Comparison of ENCODE assay signal across 12 cellular contexts in genomic region chr20:52291109-52291508, GRCh38.
"Had no signal": no experiment of that assay in that cellular context is flagged by ENCODE, and none has a peak within 500 bp of the region (broad histone marks: within the 10 kb centered on the region; RNA-seq: fewer than 3 reads in every experiment).

No MANE protein-coding gene starts in this region.

- H3K27me3 ChIP-seq: testis had no signal

- H3K27me3 Mint-ChIP-seq: activated CD8-positive, alpha-beta T cell treated with anti-CD3 and anti-CD28 coated beads for 36 hours; naive thymus-derived CD4-positive, alpha-beta T cell; stimulated activated naive CD8-positive, alpha-beta T cell treated with anti-CD3 and anti-CD28 coated beads, Interleukin-15, amount 100 ng/mL, for 72 hours had no signal

- H3K4me3 ChIP-seq: lower lobe of right lung, testis had no signal

- DNase-seq: activated CD8-positive, alpha-beta memory T cell treated with anti-CD3 and anti-CD28 coated beads, Interleukin-2, amount 50 U/mL, for 48 hours; activated CD8-positive, alpha-beta T cell treated with anti-CD3 and anti-CD28 coated beads for 36 hours; activated naive CD4-positive, alpha-beta T cell treated with anti-CD3 and anti-CD28 coated beads for 36 hours; central memory CD4-positive, alpha-beta T cell; lower lobe of right lung; naive thymus-derived CD4-positive, alpha-beta T cell; stimulated activated CD4-positive, alpha-beta T cell treated with anti-CD3 and anti-CD28 coated beads, Interleukin-4, amount 100 ng/mL, for 1 hour; stimulated activated CD8-positive, alpha-beta memory T cell treated with anti-CD3 and anti-CD28 coated beads, Interleukin-4, amount 100 ng/mL, for 48 hours; stimulated activated naive CD8-positive, alpha-beta T cell treated with anti-CD3 and anti-CD28 coated beads, Interleukin-15, amount 100 ng/mL, for 72 hours; testis had no signal

- H3K4me1 ChIP-seq: lower lobe of right lung, testis had no signal

- H3K27ac Mint-ChIP-seq: activated CD8-positive, alpha-beta T cell treated with anti-CD3 and anti-CD28 coated beads for 36 hours; activated naive CD4-positive, alpha-beta T cell treated with anti-CD3 and anti-CD28 coated beads for 36 hours; activated T-helper 1 cell treated with anti-CD3 and anti-CD28 coated beads, Interleukin-12 subunit alpha, Interleukin-12 subunit beta, Interleukin-2, Interleukin-4 antibody, amounts not matched to agents 30 ng/mL and 10 ng/mL and 1 ng/mL, durations not matched to agents 14 hours and 24 hours and 36 hours had no signal

- H3K9me3 ChIP-seq: lower lobe of right lung, testis had no signal

- H3K27ac ChIP-seq: lower lobe of right lung, testis, VCaP had no signal

- ATAC-seq: activated CD8-positive, alpha-beta T cell treated with anti-CD3 and anti-CD28 coated beads for 36 hours; lower lobe of right lung; naive thymus-derived CD4-positive, alpha-beta T cell; stimulated activated naive CD8-positive, alpha-beta T cell treated with anti-CD3 and anti-CD28 coated beads, Interleukin-15, amount 100 ng/mL, for 72 hours had no signal

- H3K4me3 Mint-ChIP-seq: activated CD8-positive, alpha-beta T cell treated with anti-CD3 and anti-CD28 coated beads for 36 hours; activated naive CD4-positive, alpha-beta T cell treated with anti-CD3 and anti-CD28 coated beads for 36 hours; activated T-helper 1 cell treated with anti-CD3 and anti-CD28 coated beads, Interleukin-12 subunit alpha, Interleukin-12 subunit beta, Interleukin-2, Interleukin-4 antibody, amounts not matched to agents 30 ng/mL and 10 ng/mL and 1 ng/mL, durations not matched to agents 14 hours and 24 hours and 36 hours; naive thymus-derived CD4-positive, alpha-beta T cell; stimulated activated naive CD8-positive, alpha-beta T cell treated with anti-CD3 and anti-CD28 coated beads, Interleukin-15, amount 100 ng/mL, for 72 hours had no signal

- H3K36me3 ChIP-seq: lower lobe of right lung had no signal
